18 cellular contexts compared by ENCODE assay signal in the genomic region with DNA sequence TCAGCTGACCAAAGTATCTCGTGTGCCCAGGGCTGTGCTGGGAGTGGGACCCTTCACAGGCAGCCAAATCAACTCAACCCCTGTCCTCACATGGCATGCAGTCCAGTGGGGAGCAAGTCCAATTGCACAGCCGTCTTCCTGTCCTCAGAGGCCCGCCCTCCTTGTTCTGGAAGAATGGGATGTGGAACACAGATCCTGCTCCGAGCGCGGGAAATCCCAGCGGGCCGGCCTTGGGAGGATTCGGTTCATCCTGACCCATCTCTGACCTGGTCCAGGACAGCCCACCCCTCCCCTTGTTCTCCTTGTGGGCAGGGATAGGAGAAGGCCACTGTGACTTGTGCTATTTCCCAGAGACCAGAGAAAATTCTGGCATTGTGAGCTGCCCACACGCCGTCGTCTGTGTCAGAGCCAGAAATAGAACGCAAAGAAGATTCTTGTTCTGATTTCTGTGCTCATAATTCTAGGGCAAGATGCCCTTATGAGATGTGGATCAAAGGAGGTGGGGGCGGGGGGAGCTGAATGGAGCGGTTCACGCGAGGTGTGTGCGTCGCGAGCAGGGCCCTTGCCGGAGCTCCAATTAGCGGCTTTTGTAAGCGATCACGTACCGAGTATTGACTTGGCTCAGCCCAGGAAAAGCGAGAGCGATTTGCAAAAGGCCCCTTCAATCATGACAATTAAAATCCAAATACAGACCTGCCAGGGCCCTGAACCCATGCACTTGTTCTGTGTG.
"Had no signal": no experiment of that assay in that cellular context is flagged by ENCODE, and none has a peak within 500 bp of the region (broad histone marks: within the 10 kb centered on the region; RNA-seq: fewer than 3 reads in every experiment).

No MANE protein-coding gene starts in this region.

- H3K9me3 ChIP-seq: lower lobe of right lung, ovary, prostate gland, right atrium auricular region, suprapubic skin, transverse colon had no signal

- H3K27ac Mint-ChIP-seq: activated naive CD8-positive, alpha-beta T cell treated with anti-CD3 and anti-CD28 coated beads for 36 hours; activated T-helper 17 cell treated with anti-CD3 and anti-CD28 coated beads, Interleukin-2, amount 50 U/mL, for 72 hours; naive thymus-derived CD4-positive, alpha-beta T cell; T-helper 2 cell treated with Interferon-gamma antibody and Interleukin-4, amounts not matched to agents 5 μg/mL and 100 μg/mL, for 36 hours had no signal

- H3K36me3 Mint-ChIP-seq: activated naive CD8-positive, alpha-beta T cell treated with anti-CD3 and anti-CD28 coated beads for 36 hours had no signal

- H3K27ac ChIP-seq: breast epithelium, coronary artery, lower lobe of right lung, ovary, prostate gland, right atrium auricular region, stomach, suprapubic skin, transverse colon, WERI-Rb-1 had no signal

- H3K4me1 ChIP-seq: breast epithelium, right atrium auricular region, suprapubic skin had no signal

- H3K4me3 Mint-ChIP-seq: activated naive CD8-positive, alpha-beta T cell treated with anti-CD3 and anti-CD28 coated beads for 36 hours; activated T-helper 17 cell treated with anti-CD3 and anti-CD28 coated beads, Interleukin-2, amount 50 U/mL, for 72 hours; naive thymus-derived CD4-positive, alpha-beta T cell; T-helper 2 cell treated with Interferon-gamma antibody and Interleukin-4, amounts not matched to agents 5 μg/mL and 100 μg/mL, for 36 hours had no signal

- ATAC-seq: activated T-helper 17 cell treated with anti-CD3 and anti-CD28 coated beads, Interleukin-2, amount 50 U/mL, for 72 hours; lower lobe of right lung; naive thymus-derived CD4-positive, alpha-beta T cell had no signal

- H3K4me1 Mint-ChIP-seq: activated T-helper 17 cell treated with anti-CD3 and anti-CD28 coated beads, Interleukin-2, amount 50 U/mL, for 72 hours had no signal

- H3K4me3 ChIP-seq: breast epithelium, coronary artery, lower lobe of right lung, ovary, prostate gland, right atrium auricular region, stomach, suprapubic skin, transverse colon had no signal

- H3K36me3 ChIP-seq: breast epithelium, lower lobe of right lung, ovary, prostate gland, right atrium auricular region, stomach, suprapubic skin, transverse colon, WERI-Rb-1 had no signal

- DNase-seq: activated CD4-positive, alpha-beta T cell treated with anti-CD3 and anti-CD28 coated beads for 1 hour; activated naive CD4-positive, alpha-beta T cell treated with Interleukin-2 at 50 U/mL for 16 hours; activated naive CD8-positive, alpha-beta T cell treated with anti-CD3 and anti-CD28 coated beads for 36 hours; activated T-cell treated with anti-CD3 and anti-CD28 coated beads, Interleukin-2, amount 50 U/mL, for 1 hour; lower lobe of right lung; naive thymus-derived CD4-positive, alpha-beta T cell; ovary; stimulated activated CD4-positive, alpha-beta T cell treated with anti-CD3 and anti-CD28 coated beads, Interleukin-12 subunit alpha, Interleukin-12 subunit beta, amount 100 ng/mL, for 4 hours; stomach; transverse colon; WERI-Rb-1 had no signal

- H3K27me3 ChIP-seq: ovary, right atrium auricular region, transverse colon had no signal
